In genomic region chr2:439540-440465, GRCh38 we compare ENCODE assay signal across 15 cellular contexts.
DNase-seq lines count a peak whose midpoint lies in the region; ATAC-seq and TF ChIP-seq lines count a peak whose summit lies in the region.
"Had no signal": no experiment of that assay in that cellular context is flagged by ENCODE, and none has a peak within 500 bp of the region (broad histone marks: within the 10 kb centered on the region; RNA-seq: fewer than 3 reads in every experiment).

No MANE protein-coding gene starts in this region.

- TF ChIP-seq EP300 in gastroesophageal sphincter (IDR thresholded peaks at IDR 0.05) (no peak), upper lobe of left lung (IDR thresholded peaks at IDR 0.05) (peak in 2 of 4 donors; percentile 75 to 87), sigmoid colon (IDR thresholded peaks at IDR 0.05) (no peak)

- DNase-seq in natural killer cell, result peak; percentile 41
- peak in 1 of 2 donors; percentile 79 for DNase-seq in upper lobe of left lung
- no peak for DNase-seq in sigmoid colon
- DNase-seq in COLO668 (lab: John Stamatoyannopoulos, UW; ENCODE audit: unreplicated experiment), result no peak
- no peak for DNase-seq in LoVo (ENCODE audit: low spot score)
- DNase-seq: activated CD4-positive, alpha-beta T cell treated with anti-CD3 and anti-CD28 coated beads, Interleukin-2, amount 10 ng/mL, durations not matched to agents 7 days and 5 days; mesendoderm; NCI-H1417 treated with DMSO at 0.1 percent for 48 hours; SHP77; stimulated activated CD4-positive, alpha-beta T cell treated with anti-CD3 and anti-CD28 coated beads, Interleukin-12 subunit alpha, Interleukin-12 subunit beta, amount 100 ng/mL, for 4 hours; thyroid gland had no signal

- ATAC-seq in gastroesophageal sphincter (peak; percentile 36), natural killer cell (peak; percentile 50 to 70 (median 51)), upper lobe of left lung (ENCODE audit: low FRiP score in 2 of 2) (peak; percentile 56 to 79)

- TF ChIP-seq POLR2A in gastroesophageal sphincter (IDR thresholded peaks at IDR 0.05), result no peak
- TF ChIP-seq POLR2A in upper lobe of left lung (IDR thresholded peaks at IDR 0.05), result no peak
- TF ChIP-seq POLR2A in sigmoid colon (IDR thresholded peaks at IDR 0.05), result no peak

- H3K4me1 ChIP-seq in OCI-LY1 (ENCODE audit: insufficient read depth, low read length, severe bottlenecking), result peaks cover 76% of the 10 kb centered on the region
- no peaks in the 10 kb centered on the region for H3K4me1 ChIP-seq in gastroesophageal sphincter
- H3K4me1 ChIP-seq in upper lobe of left lung, result peaks cover 0 to 21% (median 10%) of the 10 kb centered on the region in 4 donors
- H3K4me1 ChIP-seq in sigmoid colon, result no peaks in the 10 kb centered on the region
- H3K4me1 ChIP-seq: ascending aorta, thyroid gland had no signal

- no peak overlapping the region for H2AFZ ChIP-seq in OCI-LY1 (ENCODE audit: low read length)

- H3K27ac ChIP-seq in OCI-LY1 (ENCODE audit: low read depth, low read length, poor library complexity, severe bottlenecking) (peak overlapping the region; percentile 96), gastroesophageal sphincter (no peak overlapping the region), upper lobe of left lung (peak overlapping the region; percentile 45 to 76 (median 75)), sigmoid colon (no peak overlapping the region)
- H3K27ac ChIP-seq: ascending aorta, thyroid gland had no signal

- H3K27me3 ChIP-seq in OCI-LY1 (ENCODE audit: insufficient read depth, low read length) (no peaks in the 10 kb centered on the region), gastroesophageal sphincter (peaks cover 51% of the 10 kb centered on the region), upper lobe of left lung (no peaks in the 10 kb centered on the region), sigmoid colon (peaks cover 0 to 5% (median 3%) of the 10 kb centered on the region in 3 donors)
- H3K27me3 ChIP-seq: ascending aorta, thyroid gland had no signal

- peaks cover 34 to 53% of the 10 kb centered on the region in 2 donors for H3K4me1 Mint-ChIP-seq in natural killer cell

- H3K9me2 ChIP-seq in OCI-LY1 (ENCODE audit: low read depth, low read length), result no peaks in the 10 kb centered on the region

- no peak overlapping the region for H3K4me3 ChIP-seq in OCI-LY1 (ENCODE audit: low read depth, low read length, poor library complexity, severe bottlenecking)
- no peak overlapping the region for H3K4me3 ChIP-seq in gastroesophageal sphincter
- H3K4me3 ChIP-seq in upper lobe of left lung, result no peak overlapping the region
- no peak overlapping the region for H3K4me3 ChIP-seq in sigmoid colon
- H3K4me3 ChIP-seq: ascending aorta, thyroid gland had no signal

- no peaks in the 10 kb centered on the region for H4K20me1 ChIP-seq in OCI-LY1 (ENCODE audit: insufficient read depth, low read length)

- 0 out of 2 replicates have a peak, but pooled peaks cover 3% of the 10 kb centered on the region for H3F3A ChIP-seq in OCI-LY1 (ENCODE audit: insufficient read depth, low read length)

- WGBS in gastroesophageal sphincter (ENCODE audit: low coverage in 1 of 2), 2 donors, result 65 to 76% methylated on average over 11 to 13 of the region's 24 CpGs
- WGBS in upper lobe of left lung, 2 donors, result 80 to 82% methylated on average over 22 to 24 of the region's 24 CpGs
- 86 to 91% methylated on average over 24 of the region's 24 CpGs for WGBS in sigmoid colon, 2 donors

- H3K4me2 ChIP-seq in OCI-LY1 (ENCODE audit: low read length), result peak overlapping the region; percentile 60; the same call in 1 of the 2 replicates

- no peak for TF ChIP-seq CTCF in OCI-LY1 (IDR thresholded peaks at IDR 0.05; ENCODE audit: low read length)
- no peak for TF ChIP-seq CTCF in gastroesophageal sphincter (IDR thresholded peaks at IDR 0.05)
- TF ChIP-seq CTCF in natural killer cell (IDR thresholded peaks at IDR 0.05), result no peak
- TF ChIP-seq CTCF in upper lobe of left lung (IDR thresholded peaks at IDR 0.05), result no peak
- no peak for TF ChIP-seq CTCF in sigmoid colon (IDR thresholded peaks at IDR 0.05)

- intact Hi-C loops in natural killer cell (cut with micrococcal nuclease), result loop anchor here (2.0 to 5.0 kb wide), 3 partner anchors 15 to 248 kb away; partner anchors contain the start of gene TMEM18
- intact Hi-C loops in sigmoid colon (cut with DNase I), result no loop called here

- H3K9me3 ChIP-seq in OCI-LY1 (ENCODE audit: low read length), result no peaks in the 10 kb centered on the region
- H3K9me3 ChIP-seq in gastroesophageal sphincter, result no peaks in the 10 kb centered on the region
- H3K9me3 ChIP-seq in upper lobe of left lung, result no peaks in the 10 kb centered on the region
- H3K9me3 ChIP-seq in sigmoid colon, result no peaks in the 10 kb centered on the region
- H3K9me3 ChIP-seq: ascending aorta, thyroid gland had no signal

- no peaks in the 10 kb centered on the region for H3K9me3 Mint-ChIP-seq in natural killer cell
- H3K9me3 Mint-ChIP-seq: activated CD4-positive, alpha-beta T cell treated with anti-CD3 and anti-CD28 coated beads, Interleukin-2, amount 10 ng/mL, durations not matched to agents 7 days and 5 days; neural crest cell had no signal

- peak overlapping the region; percentile 65 to 76 for H3K27ac Mint-ChIP-seq in natural killer cell
- H3K27ac Mint-ChIP-seq: activated CD4-positive, alpha-beta T cell treated with anti-CD3 and anti-CD28 coated beads, Interleukin-2, amount 10 ng/mL, durations not matched to agents 7 days and 5 days had no signal

- H3K4me3 Mint-ChIP-seq in natural killer cell, result peak overlapping the region; percentile 75
- H3K4me3 Mint-ChIP-seq: activated CD4-positive, alpha-beta T cell treated with anti-CD3 and anti-CD28 coated beads, Interleukin-2, amount 10 ng/mL, durations not matched to agents 7 days and 5 days; neural crest cell had no signal

- peak overlapping the region; percentile 45; the same call in 1 of the 2 replicates for H3K9ac ChIP-seq in OCI-LY1 (ENCODE audit: low read length)

- H3K36me3 Mint-ChIP-seq in natural killer cell, result no peaks in the 10 kb centered on the region

- H3K36me3 ChIP-seq in OCI-LY1 (ENCODE audit: insufficient read depth, low read length) (no peaks in the 10 kb centered on the region), gastroesophageal sphincter (no peaks in the 10 kb centered on the region), upper lobe of left lung (no peaks in the 10 kb centered on the region), sigmoid colon (no peaks in the 10 kb centered on the region)
- H3K36me3 ChIP-seq: ascending aorta, thyroid gland had no signal

- H3K79me2 ChIP-seq in OCI-LY1 (ENCODE audit: insufficient read depth, low read length), result no peaks in the 10 kb centered on the region

- peaks cover 0 to 3% of the 10 kb centered on the region in 2 donors for H3K27me3 Mint-ChIP-seq in natural killer cell (ENCODE audit: low read depth in 2 of 2)

Comparison
In these comparisons a context has a peak if more than half of its experiments do, and no peak if none do; other contexts are left out.
1. H3K27ac ChIP-seq: peak in OCI-LY1 (single experiment) and upper lobe of left lung (4 of 4); none in gastroesophageal sphincter (0 of 4) and sigmoid colon (0 of 4).
2. Peak in every context shown above with its lines, with median percentiles within 50 percentile points of each other: ATAC-seq.